12 cellular contexts compared by ENCODE assay signal in the genomic region with DNA sequence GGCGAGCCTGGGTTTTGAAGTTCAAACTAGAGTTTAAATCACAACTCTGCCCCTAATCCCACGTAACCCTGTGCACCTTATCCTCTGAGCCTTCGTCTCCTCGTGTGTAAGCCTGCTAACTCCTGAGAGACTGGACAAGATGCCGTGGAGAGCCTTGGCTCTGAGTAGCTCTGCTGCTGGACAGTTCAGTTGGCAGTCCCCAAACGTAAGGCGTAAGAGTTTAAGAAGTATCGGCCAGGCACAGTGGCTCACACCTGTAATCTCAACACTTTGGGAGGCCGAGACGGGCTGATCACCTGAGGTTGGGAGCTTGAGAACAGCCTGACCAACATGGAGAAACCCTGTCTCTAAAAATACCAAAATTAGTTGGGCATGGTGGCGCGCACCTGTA. TPM values are rescaled to one million over a fixed set of nuclear protein-coding genes. Genes with fewer than 3 reads are reported as not detected.
DNase-seq lines count a peak whose midpoint lies in the region; ATAC-seq, FAIRE-seq and TF ChIP-seq lines count a peak whose summit lies in the region.
"Had no signal": no experiment of that assay in that cellular context is flagged by ENCODE, and none has a peak within 500 bp of the region (broad histone marks: within the 10 kb centered on the region; RNA-seq: fewer than 3 reads in every experiment).

No MANE protein-coding gene starts in this region.

- H3K27me3 ChIP-seq in CD4-positive, CD25-positive, alpha-beta regulatory T cell (ENCODE audit: control insufficient read depth, insufficient read depth, low read length), result no peaks in the 10 kb centered on the region
- H3K27me3 ChIP-seq: uterus had no signal

- CTCF ChIA-PET in activated CD8-positive, alpha-beta T cell treated with anti-CD3 and anti-CD28 coated beads for 36 hours (lab: Charles Lee), result interaction anchor here (0.9 to 6.7 kb wide), 10 partner anchors 9 to 85 kb away, joined by 3 to 110 read pairs (median 12); partner anchors contain the start of genes ARHGEF1, RABAC1 and RPS19

- intact Hi-C loops in activated CD8-positive, alpha-beta T cell treated with anti-CD3 and anti-CD28 coated beads for 36 hours (cut with micrococcal nuclease), result loop anchor here (5.0 kb wide), 1 partner anchor 75 kb away; no protein-coding TSS in a partner anchor

- peak overlapping the region; percentile 41 for H3K4me3 ChIP-seq in CD4-positive, CD25-positive, alpha-beta regulatory T cell (ENCODE audit: low read depth, low read length)
- H3K4me3 ChIP-seq: uterus had no signal

- peaks cover 24% of the 10 kb centered on the region for H3K36me3 ChIP-seq in CD4-positive, CD25-positive, alpha-beta regulatory T cell (ENCODE audit: control insufficient read depth, insufficient read depth, low read length)
- H3K36me3 ChIP-seq: uterus had no signal

- H3K27ac Mint-ChIP-seq in CD4-positive, CD25-positive, alpha-beta regulatory T cell, result peak overlapping the region in 2 of 3 donors; percentile 98 to 99
- peak overlapping the region; percentile 95 for H3K27ac Mint-ChIP-seq in activated CD8-positive, alpha-beta T cell treated with anti-CD3 and anti-CD28 coated beads for 36 hours

- peak overlapping the region; percentile 85 for H3K27ac ChIP-seq in CD4-positive, CD25-positive, alpha-beta regulatory T cell (ENCODE audit: insufficient read depth, low read length, poor library complexity, severe bottlenecking)
- H3K27ac ChIP-seq: uterus had no signal

- ATAC-seq in CD4-positive, CD25-positive, alpha-beta regulatory T cell (ENCODE audit: low read depth in 2 of 2), result no peak
- ATAC-seq in activated CD8-positive, alpha-beta T cell treated with anti-CD3 and anti-CD28 coated beads for 36 hours, result no peak
- ATAC-seq in HG03521 (IDR thresholded peaks at IDR 0.05; ENCODE audit: unreplicated experiment), result no peak
- ATAC-seq in HG02763 (IDR thresholded peaks at IDR 0.05; ENCODE audit: unreplicated experiment), result no peak

- FAIRE-seq in HTR-8/SVneo (lab: Jason Lieb, UNC), result no peak

- H3K4me3 Mint-ChIP-seq in CD4-positive, CD25-positive, alpha-beta regulatory T cell, result peak overlapping the region; percentile 28 to 83 (median 78)
- H3K4me3 Mint-ChIP-seq in activated CD8-positive, alpha-beta T cell treated with anti-CD3 and anti-CD28 coated beads for 36 hours, result no peak overlapping the region

- POLR2A ChIA-PET in activated CD8-positive, alpha-beta T cell treated with anti-CD3 and anti-CD28 coated beads for 36 hours (lab: Charles Lee), result interaction anchor here (1.1 to 13.4 kb wide), 15 partner anchors 11 to 565 kb away, joined by 3 to 282 read pairs (median 6); partner anchors contain the start of genes ARHGEF1, ERFL, RABAC1 and RPS19

- H3K4me1 Mint-ChIP-seq in CD4-positive, CD25-positive, alpha-beta regulatory T cell, result peaks cover 9 to 93% (median 51%) of the 10 kb centered on the region in 4 donors
- H3K4me1 Mint-ChIP-seq in activated CD8-positive, alpha-beta T cell treated with anti-CD3 and anti-CD28 coated beads for 36 hours (ENCODE audit: low read depth), result peaks cover 80% of the 10 kb centered on the region

- no peak for TF ChIP-seq CTCF in activated CD8-positive, alpha-beta T cell treated with anti-CD3 and anti-CD28 coated beads for 36 hours (IDR thresholded peaks at IDR 0.05)

- H3K9me3 ChIP-seq in CD4-positive, CD25-positive, alpha-beta regulatory T cell (ENCODE audit: control insufficient read depth in 2 of 2, low read length in 2 of 2), result no peaks in the 10 kb centered on the region
- H3K9me3 ChIP-seq: uterus had no signal

- DNase-seq in CD4-positive, CD25-positive, alpha-beta regulatory T cell, result no peak
- DNase-seq in HCEC 1CT (peak; percentile 15), islet precursor cell (peak; percentile 55), GM19240 (ENCODE audit: insufficient read length, low spot score) (no peak), HTR-8/SVneo (ENCODE audit: insufficient read length, low spot score) (no peak)
- DNase-seq in activated CD8-positive, alpha-beta T cell treated with anti-CD3 and anti-CD28 coated beads for 36 hours, result peak; percentile 7
- DNase-seq: uterus had no signal

- H3K27me3 Mint-ChIP-seq in CD4-positive, CD25-positive, alpha-beta regulatory T cell, result peaks cover 4% of the 10 kb centered on the region
- H3K27me3 Mint-ChIP-seq in activated CD8-positive, alpha-beta T cell treated with anti-CD3 and anti-CD28 coated beads for 36 hours, result no peaks in the 10 kb centered on the region

- peaks cover 15% of the 10 kb centered on the region for H3K36me3 Mint-ChIP-seq in CD4-positive, CD25-positive, alpha-beta regulatory T cell
- H3K36me3 Mint-ChIP-seq in activated CD8-positive, alpha-beta T cell treated with anti-CD3 and anti-CD28 coated beads for 36 hours (ENCODE audit: low read depth), result peaks cover 39% of the 10 kb centered on the region

- H3K9me3 Mint-ChIP-seq in CD4-positive, CD25-positive, alpha-beta regulatory T cell, result no peaks in the 10 kb centered on the region
- H3K9me3 Mint-ChIP-seq in activated CD8-positive, alpha-beta T cell treated with anti-CD3 and anti-CD28 coated beads for 36 hours, result no peaks in the 10 kb centered on the region

- peaks cover 97% of the 10 kb centered on the region for H3K4me1 ChIP-seq in CD4-positive, CD25-positive, alpha-beta regulatory T cell (ENCODE audit: control insufficient read depth, insufficient read depth, low read length, poor library complexity, severe bottlenecking)
- H3K4me1 ChIP-seq: uterus had no signal

RNA-seq across cellular contexts. Expression of gene CD79A, which starts 4.7 kb away (rescaled TPM):
- 4.9 TPM for total RNA-seq in CD4-positive, CD25-positive, alpha-beta regulatory T cell
- 10 to 100 TPM; 10.6 to 17.9 (median 16.4) TPM for polyA plus RNA-seq in CD4-positive, CD25-positive, alpha-beta regulatory T cell
- 10 to 100 TPM; 19.3 to 21.0 TPM for total RNA-seq in activated CD8-positive, alpha-beta T cell treated with anti-CD3 and anti-CD28 coated beads for 36 hours
- total RNA-seq: bronchial epithelial cell had no signal
- polyA plus RNA-seq: neural cell had no signal

RNA-seq across cellular contexts. Expression of gene ARHGEF1, which starts 10.6 kb away (rescaled TPM):
- total RNA-seq in CD4-positive, CD25-positive, alpha-beta regulatory T cell, result 1,312 TPM
- 100 to 1,000 TPM; 162 to 187 (median 180) TPM for polyA plus RNA-seq in CD4-positive, CD25-positive, alpha-beta regulatory T cell
- total RNA-seq in activated CD8-positive, alpha-beta T cell treated with anti-CD3 and anti-CD28 coated beads for 36 hours, result 100 to 1,000 TPM; 307 to 308 TPM

RNA-seq across cellular contexts. Expression of gene RPS19, which starts 12.3 kb away (rescaled TPM):
- 2,081 TPM for total RNA-seq in CD4-positive, CD25-positive, alpha-beta regulatory T cell
- 1,000 to 10,000 TPM; 3,595 to 5,716 (median 4,931) TPM for polyA plus RNA-seq in CD4-positive, CD25-positive, alpha-beta regulatory T cell
- total RNA-seq in activated CD8-positive, alpha-beta T cell treated with anti-CD3 and anti-CD28 coated beads for 36 hours, result 1,000 to 10,000 TPM; 3,454 to 3,479 TPM

RNA-seq across cellular contexts. Expression of gene DMRTC2, which starts 27.5 kb away (rescaled TPM):
- not detected for total RNA-seq in CD4-positive, CD25-positive, alpha-beta regulatory T cell
- not detected for polyA plus RNA-seq in CD4-positive, CD25-positive, alpha-beta regulatory T cell
- total RNA-seq in activated CD8-positive, alpha-beta T cell treated with anti-CD3 and anti-CD28 coated beads for 36 hours, result not detected
- total RNA-seq: bronchial epithelial cell, LHCN-M2 had no signal
- polyA plus RNA-seq: neural cell had no signal

RNA-seq across cellular contexts. Expression of gene LYPD4, which starts 27.9 kb away (rescaled TPM):
- not detected for total RNA-seq in CD4-positive, CD25-positive, alpha-beta regulatory T cell
- polyA plus RNA-seq in CD4-positive, CD25-positive, alpha-beta regulatory T cell, result not detected
- total RNA-seq in activated CD8-positive, alpha-beta T cell treated with anti-CD3 and anti-CD28 coated beads for 36 hours, result not detected
- total RNA-seq: bronchial epithelial cell, LHCN-M2, uterus had no signal
- polyA plus RNA-seq: neural cell had no signal

Comparison
In these comparisons a context has a peak if more than half of its experiments do, and no peak if none do; other contexts are left out.
1. DNase-seq: peak in HCEC 1CT (single experiment), activated CD8-positive, alpha-beta T cell treated with anti-CD3 and anti-CD28 coated beads for 36 hours (single experiment) and islet precursor cell (single experiment); none in CD4-positive, CD25-positive, alpha-beta regulatory T cell (0 of 3), GM19240 (single experiment) and HTR-8/SVneo (single experiment).